Comparison of ENCODE assay signal across 11 cellular contexts in the genomic region with DNA sequence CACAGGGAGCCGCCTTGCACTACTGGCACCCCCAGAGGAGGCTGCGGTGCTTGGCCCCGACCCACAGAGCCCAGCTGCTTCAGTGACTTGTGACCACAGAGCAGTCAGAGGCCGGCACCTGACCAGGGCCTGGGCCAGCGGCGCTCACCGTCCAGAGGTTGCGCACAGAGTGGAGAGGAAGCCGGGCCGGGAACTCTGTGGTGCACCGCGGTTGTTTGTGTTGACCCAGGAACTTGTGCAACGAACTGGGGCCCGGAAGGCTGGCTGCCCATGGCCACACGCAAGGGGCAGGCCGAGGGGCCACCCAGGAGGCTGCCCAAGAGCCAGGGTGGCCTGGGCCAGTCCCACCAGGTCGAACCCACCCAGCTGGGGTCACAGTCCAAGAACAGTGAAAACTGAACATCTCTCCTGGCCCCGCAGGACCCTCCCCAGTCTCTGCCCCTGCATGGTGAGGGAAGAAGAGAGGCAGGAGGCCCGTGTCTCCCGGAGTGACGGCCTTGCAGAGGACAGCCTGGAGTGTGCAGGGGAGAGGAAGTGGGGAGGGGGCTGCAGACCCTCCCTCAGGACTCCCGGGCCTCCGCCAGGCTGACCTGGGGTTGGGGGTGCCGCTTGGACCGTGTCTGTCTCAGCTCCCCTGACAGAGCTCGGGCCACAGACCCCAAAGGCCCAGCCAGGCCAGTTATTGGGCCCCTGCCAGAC. TPM values are rescaled to one million over a fixed set of nuclear protein-coding genes. Genes with fewer than 3 reads are reported as not detected.
A peak's percentile ranks its signal among the peaks of the same experiment; 100 is the strongest.
DNase-seq lines count a peak whose midpoint lies in the region; ATAC-seq, FAIRE-seq and TF ChIP-seq lines count a peak whose summit lies in the region.
"Had no signal": no experiment of that assay in that cellular context is flagged by ENCODE, and none has a peak within 500 bp of the region (broad histone marks: within the 10 kb centered on the region; RNA-seq: fewer than 3 reads in every experiment).

No MANE protein-coding gene starts in this region.

- no peak overlapping the region for H3K4me2 ChIP-seq in neuronal stem cell (ENCODE audit: insufficient read depth, low read length, poor library complexity, severe bottlenecking)
- no peak overlapping the region for H3K4me2 ChIP-seq in SK-N-SH

- H3K9me3 ChIP-seq in neuronal stem cell (replicated peaks in 1 of 2; ENCODE audit: control insufficient read depth in 2 of 2, insufficient read depth in 1 of 2, low read depth in 1 of 2, low read length in 2 of 2) (no peaks in the 10 kb centered on the region), SK-N-SH (no peaks in the 10 kb centered on the region)

- H3K14ac ChIP-seq in neuronal stem cell (ENCODE audit: low read length): peak overlapping the region; percentile 14

- H2BK120ac ChIP-seq in neuronal stem cell (ENCODE audit: low read depth, low read length): peak overlapping the region; percentile 96

- WGBS in neuronal stem cell (ENCODE audit: extremely low coverage in 2 of 2, insufficient read length in 2 of 2, insufficient replicate concordance in 1 of 2), 2 donors: no CpG with 5 or more reads among the region's 26 CpGs
- WGBS in SK-N-SH (ENCODE audit: low lambda C conversion rate): 82% methylated on average over 11 of the region's 26 CpGs

- H2AK5ac ChIP-seq in neuronal stem cell (ENCODE audit: low read depth, low read length): peak overlapping the region; percentile 100

- TF ChIP-seq EP300 in SK-N-SH (IDR thresholded peaks at IDR 0.05; ENCODE audit: borderline replicate concordance in 1 of 2, low read depth in 1 of 2, low read length in 1 of 2): no peak

- peaks cover 2% of the 10 kb centered on the region for H3K79me1 ChIP-seq in neuronal stem cell (ENCODE audit: low read depth, low read length)

- no peak for FAIRE-seq in RCC 7860 (lab: Jason Lieb, UNC)

- no peaks in the 10 kb centered on the region for H3K9me2 ChIP-seq in SK-N-SH

- H3K9ac ChIP-seq in neuronal stem cell (ENCODE audit: low read depth, low read length, poor library complexity) (peak overlapping the region; percentile 44), SK-N-SH (no peak overlapping the region)

- no peaks in the 10 kb centered on the region for H3F3A ChIP-seq in SK-N-SH (replicated peaks; ENCODE audit: insufficient read depth)

- intact Hi-C loops in Right ventricle myocardium superior (cut with DNase I): no loop called here

- no peak overlapping the region for H3K23ac ChIP-seq in neuronal stem cell (ENCODE audit: low read depth, low read length, poor library complexity)

- no peak overlapping the region for H3K27ac ChIP-seq in neuronal stem cell (replicated peaks; ENCODE audit: low read length)
- H3K27ac ChIP-seq in SK-N-SH (ENCODE audit: low read depth in 2 of 2, low read length in 1 of 2): no peak overlapping the region

- ATAC-seq in Right ventricle myocardium superior (ENCODE audit: poor library complexity): peak; percentile 37
- no peak for ATAC-seq in GM19467 (IDR thresholded peaks at IDR 0.05; ENCODE audit: unreplicated experiment)

- peak overlapping the region; percentile 32 for H2AFZ ChIP-seq in neuronal stem cell (ENCODE audit: low read length)
- no peak overlapping the region for H2AFZ ChIP-seq in SK-N-SH (ENCODE audit: low read depth)

- H3K79me2 ChIP-seq in SK-N-SH (ENCODE audit: insufficient read depth): no peaks in the 10 kb centered on the region

- TF ChIP-seq RAD21 in SK-N-SH (IDR thresholded peaks at IDR 0.05; ENCODE audit: low read length): no peak

- POLR2A ChIA-PET in SK-N-SH (lab: Yijun Ruan, JAX): no interaction called here

- no peak for TF ChIP-seq CTCF in SK-N-SH (IDR thresholded peaks at IDR 0.05)

- H3K27me3 ChIP-seq in neuronal stem cell (ENCODE audit: control insufficient read depth in 3 of 3, insufficient read depth in 3 of 3, low read depth in 1 of 3, low read length in 3 of 3): no peaks in the 10 kb centered on the region
- no peaks in the 10 kb centered on the region for H3K27me3 ChIP-seq in SK-N-SH (ENCODE audit: insufficient read depth)

- no peaks in the 10 kb centered on the region for H3K36me3 ChIP-seq in neuronal stem cell (replicated peaks in 1 of 2; ENCODE audit: control insufficient read depth in 2 of 2, insufficient read depth in 2 of 2, low read length in 2 of 2)
- no peaks in the 10 kb centered on the region for H3K36me3 ChIP-seq in SK-N-SH (replicated peaks in 1 of 2; ENCODE audit: control insufficient read depth in 1 of 2, insufficient read depth in 2 of 2, low read length in 1 of 2)

- peak overlapping the region; percentile 78 for H3K18ac ChIP-seq in neuronal stem cell (ENCODE audit: low read length)

- H3K4me3 ChIP-seq in neuronal stem cell (ENCODE audit: low read length in 2 of 2) (no peak overlapping the region), SK-N-SH (ENCODE audit: low read depth in 2 of 2, low read length in 1 of 2) (no peak overlapping the region)

- H4K8ac ChIP-seq in neuronal stem cell (ENCODE audit: low read depth, low read length): peak overlapping the region; percentile 43

- CTCF ChIA-PET in SK-N-SH (lab: Yijun Ruan, JAX): interaction anchor here (0.7 to 5.0 kb wide), 6 partner anchors 12 to 135 kb away, joined by 3 to 31 read pairs (median 4); no protein-coding TSS in a partner anchor

- peak overlapping the region; percentile 100 for H2BK15ac ChIP-seq in neuronal stem cell (ENCODE audit: low read length)

- peak overlapping the region; percentile 90 for H2BK12ac ChIP-seq in neuronal stem cell (ENCODE audit: low read length)

- peak overlapping the region; percentile 93 for H3K4ac ChIP-seq in neuronal stem cell (ENCODE audit: low read length)

- peak in 9 of 14 donors; percentile 27 to 69 (median 43) for DNase-seq in C1 segment of cervical spinal cord (lab: John Stamatoyannopoulos, UW)
- peak; percentile 17 for DNase-seq in RCC 7860 (ENCODE audit: low spot score)
- peak; percentile 86 for DNase-seq in Right ventricle myocardium superior
- no peak for DNase-seq in neuronal stem cell (ENCODE audit: low spot score)
- no peak for DNase-seq in DMS 273 treated with DMSO at 0.1 percent for 48 hours (lab: John Stamatoyannopoulos, UW)
- DNase-seq in AG08396 (ENCODE audit: low spot score): no peak
- no peak for DNase-seq in SK-N-SH
- DNase-seq: activated CD4-positive, alpha-beta T cell treated with anti-CD3 and anti-CD28 coated beads for 4 hours; H9 had no signal

- H3K4me1 ChIP-seq in neuronal stem cell (ENCODE audit: control insufficient read depth in 2 of 2, insufficient read depth in 1 of 2, low read depth in 1 of 2, low read length in 2 of 2) (peaks cover 7 to 49% of the 10 kb centered on the region in 2 donors), SK-N-SH (ENCODE audit: control insufficient read depth in 1 of 2, insufficient read depth in 2 of 2, low read depth in 1 of 2, low read length in 1 of 2) (peaks cover 2% of the 10 kb centered on the region in 2 experiments; a peak in 1 of 4 replicates)

- peak overlapping the region; percentile 64 for H4K91ac ChIP-seq in neuronal stem cell (ENCODE audit: low read depth, low read length, poor library complexity)

- H2BK5ac ChIP-seq in neuronal stem cell (ENCODE audit: low read length): peak overlapping the region; percentile 94

- H4K20me1 ChIP-seq in SK-N-SH (ENCODE audit: insufficient read depth): no peaks in the 10 kb centered on the region

TF ChIP-seq in SK-N-SH, 30 proteins besides CTCF, POLR2A, EP300 and RAD21 (continues in another document):
- TF ChIP-seq TEAD4 (IDR thresholded peaks at IDR 0.05; ENCODE audit: borderline replicate concordance, insufficient read depth) (no peak), MXI1 (IDR thresholded peaks at IDR 0.05; ENCODE audit: low read depth, low read length) (no peak), RCOR1 (IDR thresholded peaks at IDR 0.05; ENCODE audit: low read length) (no peak), ELF1 (IDR thresholded peaks at IDR 0.05) (no peak), FOXM1 (IDR thresholded peaks at IDR 0.05; ENCODE audit: low read depth) (no peak), RXRA (IDR thresholded peaks at IDR 0.05; ENCODE audit: borderline replicate concordance, low read depth) (no peak), FOSL2 (IDR thresholded peaks at IDR 0.05; ENCODE audit: borderline replicate concordance, low read depth) (no peak), RFX5 (IDR thresholded peaks at IDR 0.05; ENCODE audit: low read length) (no peak), YY1 (IDR thresholded peaks at IDR 0.05; ENCODE audit: low read depth) (no peak), SMC3 (IDR thresholded peaks at IDR 0.05; ENCODE audit: low read depth, low read length) (no peak), GATA2 (CRISPR knock-in tag; IDR thresholded peaks at IDR 0.05) (no peak), FOXJ3 (CRISPR knock-in tag; IDR thresholded peaks at IDR 0.05) (no peak)
- TF ChIP-seq, protein P1, sequence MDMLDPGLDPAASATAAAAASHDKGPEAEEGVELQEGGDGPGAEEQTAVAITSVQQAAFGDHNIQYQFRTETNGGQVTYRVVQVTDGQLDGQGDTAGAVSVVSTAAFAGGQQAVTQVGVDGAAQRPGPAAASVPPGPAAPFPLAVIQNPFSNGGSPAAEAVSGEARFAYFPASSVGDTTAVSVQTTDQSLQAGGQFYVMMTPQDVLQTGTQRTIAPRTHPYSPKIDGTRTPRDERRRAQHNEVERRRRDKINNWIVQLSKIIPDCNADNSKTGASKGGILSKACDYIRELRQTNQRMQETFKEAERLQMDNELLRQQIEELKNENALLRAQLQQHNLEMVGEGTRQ (IDR thresholded peaks at IDR 0.05; ENCODE audit: borderline replicate concordance, low read depth, low read length): no peak
- TF ChIP-seq, protein P2, sequence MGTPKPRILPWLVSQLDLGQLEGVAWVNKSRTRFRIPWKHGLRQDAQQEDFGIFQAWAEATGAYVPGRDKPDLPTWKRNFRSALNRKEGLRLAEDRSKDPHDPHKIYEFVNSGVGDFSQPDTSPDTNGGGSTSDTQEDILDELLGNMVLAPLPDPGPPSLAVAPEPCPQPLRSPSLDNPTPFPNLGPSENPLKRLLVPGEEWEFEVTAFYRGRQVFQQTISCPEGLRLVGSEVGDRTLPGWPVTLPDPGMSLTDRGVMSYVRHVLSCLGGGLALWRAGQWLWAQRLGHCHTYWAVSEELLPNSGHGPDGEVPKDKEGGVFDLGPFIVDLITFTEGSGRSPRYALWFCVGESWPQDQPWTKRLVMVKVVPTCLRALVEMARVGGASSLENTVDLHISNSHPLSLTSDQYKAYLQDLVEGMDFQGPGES (IDR thresholded peaks at IDR 0.05; ENCODE audit: low read depth, low read length): no peak
- TF ChIP-seq, protein P3, sequence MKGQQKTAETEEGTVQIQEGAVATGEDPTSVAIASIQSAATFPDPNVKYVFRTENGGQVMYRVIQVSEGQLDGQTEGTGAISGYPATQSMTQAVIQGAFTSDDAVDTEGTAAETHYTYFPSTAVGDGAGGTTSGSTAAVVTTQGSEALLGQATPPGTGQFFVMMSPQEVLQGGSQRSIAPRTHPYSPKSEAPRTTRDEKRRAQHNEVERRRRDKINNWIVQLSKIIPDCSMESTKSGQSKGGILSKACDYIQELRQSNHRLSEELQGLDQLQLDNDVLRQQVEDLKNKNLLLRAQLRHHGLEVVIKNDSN (IDR thresholded peaks at IDR 0.05; ENCODE audit: borderline replicate concordance, low read depth): no peak

RNA-seq across cellular contexts. Expression of a gene that starts 42.8 kb away (rescaled TPM):
- 61.5 TPM for total RNA-seq in Right ventricle myocardium superior
- polyA plus RNA-seq in neuronal stem cell (2013, experiment 1 of 2): 33.1 TPM
- polyA plus RNA-seq in neuronal stem cell (2013, experiment 2 of 2): 32.0 TPM
- polyA plus RNA-seq in SK-N-SH (2012; rRNA removed): 39.8 and 43.0 TPM in 2 replicates
- 16.4 and 32.5 TPM in 2 replicates for polyA plus RNA-seq in SK-N-SH (2012; cell fraction: cytosol; rRNA removed)
- 32.6 and 35.1 TPM in 2 replicates for polyA plus RNA-seq in SK-N-SH (2012; cell fraction: nucleus; rRNA removed)
- polyA plus RNA-seq: IgD-negative memory B cell had no signal

Comparison
In these comparisons a context has a peak if more than half of its experiments do, and no peak if none do; other contexts are left out.
1. DNase-seq: peak in C1 segment of cervical spinal cord (9 of 14), RCC 7860 (single experiment) and Right ventricle myocardium superior (single experiment); none in neuronal stem cell (single experiment), DMS 273 treated with DMSO at 0.1 percent for 48 hours (single experiment), AG08396 (single experiment) and SK-N-SH (single experiment).